8 cellular contexts compared by ENCODE assay signal in the genomic region with DNA sequence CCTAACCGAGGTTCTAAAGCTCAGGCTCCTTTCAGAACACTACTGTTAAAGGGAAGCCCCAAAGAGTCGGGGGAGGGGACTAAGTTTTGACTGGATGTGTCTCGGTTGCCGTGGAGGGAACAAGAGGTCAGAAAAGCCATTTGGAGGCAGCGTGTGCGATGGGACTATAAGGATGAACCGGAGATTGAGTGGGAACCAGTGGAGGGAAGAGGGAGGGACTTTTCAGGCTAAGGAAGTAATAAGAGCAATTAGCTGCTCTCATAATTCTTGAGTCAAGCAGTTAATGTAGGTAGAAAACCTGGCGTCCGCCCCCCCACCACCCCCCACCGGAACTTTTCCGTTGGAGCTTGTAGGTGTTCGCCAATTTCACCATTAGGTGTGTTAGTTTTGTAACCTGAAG. TPM values are rescaled to one million over a fixed set of nuclear protein-coding genes. Genes with fewer than 3 reads are reported as not detected.
DNase-seq lines count a peak whose midpoint lies in the region; ATAC-seq, FAIRE-seq and TF ChIP-seq lines count a peak whose summit lies in the region.

No MANE protein-coding gene starts in this region.

- no peak for DNase-seq in AG04450 (ENCODE audit: low read depth, low spot score)
- DNase-seq in GM13977 (ENCODE audit: low spot score): peak; percentile 45
- DNase-seq in Peyer's patch: peak; percentile 30 to 55 (median 53)
- peak; percentile 29 to 76 (median 50) for DNase-seq in K562 (ENCODE audit: extremely low read depth in 1 of 4, low spot score in 3 of 4)
- DNase-seq in NCI-H2029 (lab: John Stamatoyannopoulos, UW): no peak

- H3K9ac ChIP-seq in K562 (ENCODE audit: insufficient read depth in 1 of 2, low read depth in 2 of 2, low read length in 2 of 2): peak overlapping the region; percentile 91 to 99
- peak overlapping the region; percentile 73 for H3K9ac ChIP-seq in iPS-20b (ENCODE audit: low read depth, low read length)
- peak overlapping the region; percentile 98 to 99 (median 99) for H3K9ac ChIP-seq in skeletal muscle tissue (ENCODE audit: low read depth in 1 of 3, low read length in 3 of 3)

- TF ChIP-seq EP300 in K562 (IDR thresholded peaks at IDR 0.05; ENCODE audit: low read length): no peak

- no peak for TF ChIP-seq POLR2A in Peyer's patch (IDR thresholded peaks at IDR 0.05)
- TF ChIP-seq POLR2A in K562 (conservative IDR thresholded peaks at IDR 0.05): no peak

- H3K27me3 ChIP-seq in AG04450 (ENCODE audit: control insufficient read depth, insufficient read depth, low read length) (no peaks in the 10 kb centered on the region), Peyer's patch (no peaks in the 10 kb centered on the region), K562 (ENCODE audit: control insufficient read depth in 2 of 2, insufficient read depth in 2 of 2, low read length in 2 of 2) (no peaks in the 10 kb centered on the region), iPS-20b (ENCODE audit: insufficient read depth, low read length) (peaks cover 27% of the 10 kb centered on the region), skeletal muscle tissue (ENCODE audit: control insufficient read depth in 3 of 3, insufficient read depth in 3 of 3, low read length in 3 of 3) (no peaks in the 10 kb centered on the region)

- POLR2A ChIA-PET in AG04450 (lab: Yijun Ruan, JAX): interaction anchor here (0.7 to 1.0 kb wide), 2 partner anchors 59 to 193 kb away, joined by 3 to 5 read pairs; partner anchors contain the start of gene MTERF1
- POLR2A ChIA-PET in K562 (lab: Yijun Ruan, JAX): interaction anchor here (1.0 to 5.4 kb wide), 4 partner anchors 9 to 18 kb away, joined by 3 to 37 read pairs (median 8); no protein-coding TSS in a partner anchor

- CTCF ChIA-PET in AG04450 (lab: Charles Lee): interaction anchor here (2.0 to 2.3 kb wide), 2 partner anchors 59 to 110 kb away, joined by 10 to 12 read pairs; no protein-coding TSS in a partner anchor
- CTCF ChIA-PET in K562 (lab: Yijun Ruan, JAX; ENCODE audit: low intra/inter-chr PET ratio): interaction anchor here (0.9 kb wide), 1 partner anchor 59 kb away, joined by 3 read pairs; no protein-coding TSS in a partner anchor

- H3K79me2 ChIP-seq in K562 (ENCODE audit: control insufficient read depth, insufficient read depth, low read length): peaks cover 49% of the 10 kb centered on the region

- TF ChIP-seq RAD21 in K562 (CRISPR knock-in tag; conservative IDR thresholded peaks at IDR 0.05 in 1 of 2, IDR thresholded peaks at IDR 0.05 in 1 of 2): no peak

- 2% methylated on average over 12 of the region's 12 CpGs for WGBS in K562 (ENCODE audit: insufficient coverage, low coverage, missing lambda C conversion rate)

- H3K4me3 ChIP-seq in AG04450 (ENCODE audit: low read depth, low read length): peak overlapping the region; percentile 89
- H3K4me3 ChIP-seq in Peyer's patch: peak overlapping the region; percentile 64 to 80 (median 73)
- H3K4me3 ChIP-seq in K562: peak overlapping the region; percentile 87
- peak overlapping the region; percentile 79 for H3K4me3 ChIP-seq in iPS-20b (ENCODE audit: low read length)
- peak overlapping the region; percentile 95 to 98 (median 97) for H3K4me3 ChIP-seq in skeletal muscle tissue (ENCODE audit: low read length in 3 of 3)

- H4K20me1 ChIP-seq in K562 (replicated peaks; ENCODE audit: control insufficient read depth, insufficient read depth, low read length): no peaks in the 10 kb centered on the region

- peak overlapping the region; percentile 89 for H3K27ac ChIP-seq in AG04450 (ENCODE audit: low read depth, low read length)
- H3K27ac ChIP-seq in Peyer's patch: peak overlapping the region; percentile 89 to 93 (median 90)
- peak overlapping the region; percentile 95 for H3K27ac ChIP-seq in K562 (ENCODE audit: extremely low read depth, low read depth, low read length)
- peak overlapping the region; percentile 36 for H3K27ac ChIP-seq in iPS-20b (ENCODE audit: low read length)
- H3K27ac ChIP-seq in skeletal muscle tissue (ENCODE audit: low read depth, low read length): peak overlapping the region; percentile 99

- no peaks in the 10 kb centered on the region for H3K9me1 ChIP-seq in K562 (ENCODE audit: control insufficient read depth, insufficient read depth, low read length)

- in situ Hi-C loops in GM13977 (cut with MboI; ENCODE audit: low pct_unique_long_range_greater_than_20kb, low sequenced_read_pairs, unreplicated experiment): no loop called here
- in situ Hi-C loops in K562 (cut with MboI): no loop called here

- H3K9me3 ChIP-seq in AG04450 (ENCODE audit: control insufficient read depth, insufficient read depth, low read length) (no peaks in the 10 kb centered on the region; the same call in 1 of the 2 replicates), Peyer's patch (no peaks in the 10 kb centered on the region), K562 (replicated peaks; ENCODE audit: control insufficient read depth, insufficient read depth, low read depth, low read length) (no peaks in the 10 kb centered on the region), iPS-20b (ENCODE audit: insufficient read depth, low read depth, low read length) (no peaks in the 10 kb centered on the region), skeletal muscle tissue (ENCODE audit: control insufficient read depth in 3 of 3, low read length in 3 of 3) (no peaks in the 10 kb centered on the region)

- no peaks in the 10 kb centered on the region for H3K36me3 ChIP-seq in Peyer's patch
- H3K36me3 ChIP-seq in K562 (ENCODE audit: control insufficient read depth, insufficient read depth, low read length): peaks cover 4% of the 10 kb centered on the region; the same call in 1 of the 3 replicates
- H3K36me3 ChIP-seq in iPS-20b (ENCODE audit: insufficient read depth, low read depth, low read length): no peaks in the 10 kb centered on the region
- H3K36me3 ChIP-seq in skeletal muscle tissue (ENCODE audit: control insufficient read depth in 3 of 3, insufficient read depth in 3 of 3, low read length in 3 of 3): no peaks in the 10 kb centered on the region

- no peak for TF ChIP-seq CTCF in AG04450 (IDR thresholded peaks at IDR 0.05; ENCODE audit: low read depth, low read length)
- no peak for TF ChIP-seq CTCF in GM13977 (IDR thresholded peaks at IDR 0.05; ENCODE audit: extremely low read depth, insufficient read depth, missing control alignments)
- TF ChIP-seq CTCF in Peyer's patch (IDR thresholded peaks at IDR 0.05): no peak
- no peak for TF ChIP-seq CTCF in K562 (IDR thresholded peaks at IDR 0.05 in 2 of 3, conservative IDR thresholded peaks at IDR 0.05 in 1 of 3; ENCODE audit: insufficient read depth in 2 of 3, low read depth in 1 of 3, low read length in 3 of 3)

- H2AFZ ChIP-seq in K562 (ENCODE audit: low read depth, low read length): peak overlapping the region; percentile 93

- FAIRE-seq in K562 (lab: Jason Lieb, UNC): peak; percentile 42

- H3K4me1 ChIP-seq in Peyer's patch (peaks cover 0 to 15% (median 1%) of the 10 kb centered on the region in 4 donors), K562 (replicated peaks in 1 of 2; ENCODE audit: control insufficient read depth in 2 of 2, insufficient read depth in 2 of 2, low read length in 2 of 2) (peaks cover 2 to 5% of the 10 kb centered on the region in 2 experiments; a peak in 2 of 5 replicates), iPS-20b (ENCODE audit: insufficient read depth, low read length) (peaks cover 5% of the 10 kb centered on the region; the same call in 1 of the 2 replicates), skeletal muscle tissue (ENCODE audit: control insufficient read depth in 3 of 3, insufficient read depth in 3 of 3, low read length in 3 of 3) (peaks cover 9 to 15% (median 13%) of the 10 kb centered on the region in 3 donors)

- intact Hi-C loops in K562 (cut with micrococcal nuclease): loop anchor here (5.0 to 10.0 kb wide), 2 partner anchors 58 to 475 kb away; partner anchors contain the start of gene MTERF1

- TSS peak; percentile 87 for BruUV-seq in K562 (replicated peaks; lab: Mats Ljungman, UMichigan)

- peak overlapping the region; percentile 86 for H3K4me2 ChIP-seq in K562 (ENCODE audit: insufficient read depth, low read length)

- ATAC-seq in HG03354 (IDR thresholded peaks at IDR 0.05; ENCODE audit: poor library complexity, severe bottlenecking, unreplicated experiment): peak; percentile 30
- ATAC-seq in K562: peak; percentile 45

RNA-seq across cellular contexts. Expression of gene AKAP9, which starts 0.5 kb away (rescaled TPM):
- polyA plus RNA-seq in AG04450 (2011; rRNA removed) (17.2 and 24.3 TPM in 2 replicates), K562 (2011; rRNA removed) (33.9 and 46.3 TPM in 2 replicates), K562 (2014; fragmentation: Illumina TruSeq; extraction: Trizol) (31.6 and 36.1 TPM in 2 replicates), K562 (2014; fragmentation: Nextera tagmentation; extraction: Ambion mirVana) (10 to 100 TPM; 25.5 to 49.4 TPM), K562 (2014; rRNA removed) (28.2 TPM in 2 replicates)
- polyA minus RNA-seq in AG04450 (2011; rRNA and poly(A)+ RNA removed): 21.3 and 39.7 TPM in 2 replicates
- total RNA-seq in Peyer's patch (100 to 1,000 TPM; 188 to 236 (median 192) TPM), K562 (2014; rRNA removed) (37.6 and 47.1 TPM in 2 replicates), K562 (2014; rRNA removed; fragmentation: Illumina TruSeq; extraction: Trizol) (77.8 and 86.2 TPM in 2 replicates), K562 (2015; rRNA removed; fragmentation: Illumina TruSeq; extraction: Trizol) (73.8 and 80.9 TPM in 2 replicates), K562 (2021) (35.0 and 40.1 TPM in 2 replicates), skeletal muscle tissue (57.9 TPM)
- total RNA-seq in K562 (2011; cell fraction: chromatin; rRNA removed; ENCODE audit: low replicate concordance): 39.3 and 248 TPM in 2 replicates
- 24.2 and 41.6 TPM in 2 replicates for total RNA-seq in K562 (2011; cell fraction: nucleolus; rRNA removed)
- total RNA-seq in K562 (2011; cell fraction: nucleoplasm; rRNA removed): 70.0 and 117 TPM in 2 replicates
- 5.1 and 10.2 TPM in 2 replicates for polyA plus RNA-seq in K562 (2011; cell fraction: cytosol; rRNA removed)
- polyA plus RNA-seq in K562 (2011; cell fraction: nucleus; rRNA removed): 40.4 and 47.0 TPM in 2 replicates
- 22.3 and 29.2 TPM in 2 replicates for polyA plus RNA-seq in K562 (2012)
- polyA minus RNA-seq in K562 (2011; rRNA and poly(A)+ RNA removed): 92.9 and 93.0 TPM in 2 replicates
- 25.8 and 26.6 TPM in 2 replicates for polyA minus RNA-seq in K562 (2011; cell fraction: cytosol; rRNA and poly(A)+ RNA removed)
- polyA minus RNA-seq in K562 (2011; cell fraction: nucleus; rRNA and poly(A)+ RNA removed): 71.4 and 126 TPM in 2 replicates

RNA-seq across cellular contexts. Expression of gene MTERF1, which starts 59.7 kb away (rescaled TPM):
- polyA plus RNA-seq in AG04450 (2011; rRNA removed): 11.1 and 18.3 TPM in 2 replicates
- 6.8 and 10.3 TPM in 2 replicates for polyA minus RNA-seq in AG04450 (2011; rRNA and poly(A)+ RNA removed)
- 10 to 100 TPM in 3 of 4 donors, 1 to 10 TPM in 1; 6.8 to 17.3 (median 11.8) TPM for total RNA-seq in Peyer's patch
- 18.9 and 61.8 TPM in 2 replicates for total RNA-seq in K562 (2011; cell fraction: chromatin; rRNA removed; ENCODE audit: low replicate concordance)
- 7.5 and 11.4 TPM in 2 replicates for total RNA-seq in K562 (2011; cell fraction: nucleolus; rRNA removed)
- 31.2 and 51.5 TPM in 2 replicates for total RNA-seq in K562 (2011; cell fraction: nucleoplasm; rRNA removed)
- 14.0 and 15.7 TPM in 2 replicates for total RNA-seq in K562 (2014; rRNA removed)
- total RNA-seq in K562 (2014; rRNA removed; fragmentation: Illumina TruSeq; extraction: Trizol): 29.1 and 31.3 TPM in 2 replicates
- total RNA-seq in K562 (2015; rRNA removed; fragmentation: Illumina TruSeq; extraction: Trizol): 25.0 and 27.6 TPM in 2 replicates
- total RNA-seq in K562 (2021): 19.0 and 19.3 TPM in 2 replicates
- 17.3 and 35.9 TPM in 2 replicates for polyA plus RNA-seq in K562 (2011; rRNA removed)
- 2.0 and 6.7 TPM in 2 replicates for polyA plus RNA-seq in K562 (2011; cell fraction: cytosol; rRNA removed)
- polyA plus RNA-seq in K562 (2011; cell fraction: nucleus; rRNA removed): 10.4 and 11.5 TPM in 2 replicates
- polyA plus RNA-seq in K562 (2012): 13.5 and 16.1 TPM in 2 replicates
- polyA plus RNA-seq in K562 (2014; fragmentation: Illumina TruSeq; extraction: Trizol): 23.0 and 30.3 TPM in 2 replicates
- polyA plus RNA-seq in K562 (2014; fragmentation: Nextera tagmentation; extraction: Ambion mirVana): 10 to 100 TPM; 45.8 to 49.2 TPM
- 22.4 and 23.0 TPM in 2 replicates for polyA plus RNA-seq in K562 (2014; rRNA removed)
- 33.4 and 42.8 TPM in 2 replicates for polyA minus RNA-seq in K562 (2011; rRNA and poly(A)+ RNA removed)
- 1.7 and 7.3 TPM in 2 replicates for polyA minus RNA-seq in K562 (2011; cell fraction: cytosol; rRNA and poly(A)+ RNA removed)
- polyA minus RNA-seq in K562 (2011; cell fraction: nucleus; rRNA and poly(A)+ RNA removed): 20.6 and 28.9 TPM in 2 replicates
- total RNA-seq in skeletal muscle tissue: 7.3 TPM

Comparison
In these comparisons a context has a peak if more than half of its experiments do, and no peak if none do; other contexts are left out.
1. DNase-seq: peak in GM13977 (single experiment), Peyer's patch (3 of 3) and K562 (4 of 4); none in AG04450 (single experiment) and NCI-H2029 (single experiment).
2. H3K27ac ChIP-seq: peak in every context shown above with its lines; median percentile 99 in skeletal muscle tissue; 95 in K562; 90 in Peyer's patch; 89 in AG04450; 36 in iPS-20b.
3. Peak in every context shown above with its lines, with median percentiles within 50 percentile points of each other: H3K4me3 ChIP-seq and H3K9ac ChIP-seq.